ENCODE assay signal across 15 cellular contexts in genomic region chr5:158409507-158409906, GRCh38.
DNase-seq lines count a peak whose midpoint lies in the region; ATAC-seq and TF ChIP-seq lines count a peak whose summit lies in the region.
"Had no signal": no experiment of that assay in that cellular context is flagged by ENCODE, and none has a peak within 500 bp of the region (broad histone marks: within the 10 kb centered on the region; RNA-seq: fewer than 3 reads in every experiment).

No MANE protein-coding gene starts in this region.

- H3K4me1 ChIP-seq in mammary epithelial cell (ENCODE audit: insufficient read depth, low read length) = peaks cover 9% of the 10 kb centered on the region

- peaks cover 19% of the 10 kb centered on the region for H3K27me3 ChIP-seq in mammary epithelial cell (ENCODE audit: insufficient read depth, low read length)
- H3K27me3 ChIP-seq: upper lobe of right lung had no signal

- CTCF ChIA-PET in mammary epithelial cell (lab: Charles Lee; ENCODE audit: low non-redundant PET) = no interaction called here

- peak; percentile 28 for DNase-seq in GM10266 (ENCODE audit: extremely low spot score)
- DNase-seq in mammary epithelial cell = no peak
- no peak for DNase-seq in activated CD4-positive, alpha-beta T cell treated with anti-CD3 and anti-CD28 coated beads, Interleukin-2, amount 50 U/mL, for 4 hours
- no peak for DNase-seq in NCI-H1092 treated with DMSO at 0.1 percent for 48 hours (lab: John Stamatoyannopoulos, UW)
- no peak for DNase-seq in NCI-H1417 treated with DMSO at 0.1 percent for 48 hours (lab: John Stamatoyannopoulos, UW)
- DNase-seq: activated effector memory CD4-positive, alpha-beta T cell treated with anti-CD3 and anti-CD28 coated beads, Interleukin-2, amount 50 U/mL, for 16 hours; HCEC 1CT; NCI-H1417; NCI-H69; upper lobe of right lung had no signal

- H4K20me1 ChIP-seq in mammary epithelial cell (ENCODE audit: insufficient read depth, low read length) = no peaks in the 10 kb centered on the region

- H3K79me2 ChIP-seq in mammary epithelial cell (ENCODE audit: insufficient read depth, low read length) = no peaks in the 10 kb centered on the region

- in situ Hi-C loops in mammary epithelial cell (cut with MboI; ENCODE audit: low sequenced_read_pairs in 2 of 2) = no loop called here

- no peak overlapping the region for H2AFZ ChIP-seq in mammary epithelial cell (ENCODE audit: low read depth, low read length)

- H3K27ac ChIP-seq in mammary epithelial cell (ENCODE audit: insufficient read depth, low read depth, low read length) = no peak overlapping the region
- H3K27ac ChIP-seq: RWPE1, upper lobe of right lung had no signal

- TF ChIP-seq CTCF in GM10266 (IDR thresholded peaks at IDR 0.05; ENCODE audit: control insufficient read depth, insufficient read depth, low read depth, missing control alignments) (no peak), mammary epithelial cell (conservative IDR thresholded peaks at IDR 0.05 in 1 of 2, IDR thresholded peaks at IDR 0.05 in 1 of 2; ENCODE audit: extremely low read depth in 1 of 2, insufficient read depth in 1 of 2, low read depth in 1 of 2, low read length in 2 of 2) (no peak)

- H3K9ac ChIP-seq in mammary epithelial cell (ENCODE audit: insufficient read depth, low read length) = no peak overlapping the region

- intact Hi-C loops in mammary epithelial cell (cut with micrococcal nuclease) = no loop called here

- dilution Hi-C loops in mammary epithelial cell (cut with HindIII; ENCODE audit: low sequenced_read_pairs) = no loop called here

- no peak overlapping the region for H3K4me3 ChIP-seq in mammary epithelial cell (replicated peaks in 1 of 3; ENCODE audit: insufficient read depth in 1 of 3, low read depth in 2 of 3, low read length in 3 of 3)
- H3K4me3 ChIP-seq: upper lobe of right lung had no signal

- H3K4me2 ChIP-seq in mammary epithelial cell (ENCODE audit: insufficient read depth, low read depth, low read length) = no peak overlapping the region

- peaks cover 2% of the 10 kb centered on the region for H3K9me3 ChIP-seq in mammary epithelial cell (replicated peaks; ENCODE audit: insufficient read depth, low read length)
- H3K9me3 ChIP-seq: upper lobe of right lung had no signal

- peak; percentile 64 for ATAC-seq in GM19351 (IDR thresholded peaks at IDR 0.05; ENCODE audit: unreplicated experiment)
- peak; percentile 73 for ATAC-seq in HG02759 (IDR thresholded peaks at IDR 0.05; ENCODE audit: unreplicated experiment)
- peak; percentile 73 for ATAC-seq in HG03460 (IDR thresholded peaks at IDR 0.05; ENCODE audit: unreplicated experiment)
- ATAC-seq: HepG2, upper lobe of right lung had no signal

- BruUV-seq in mammary epithelial cell (replicated peaks; lab: Mats Ljungman, UMichigan) = no TSS peak

- no peaks in the 10 kb centered on the region for H3K36me3 ChIP-seq in mammary epithelial cell (ENCODE audit: insufficient read depth, low read length)
- H3K36me3 ChIP-seq: upper lobe of right lung had no signal
